ENCODE assay signal across 20 cellular contexts in the genomic region with DNA sequence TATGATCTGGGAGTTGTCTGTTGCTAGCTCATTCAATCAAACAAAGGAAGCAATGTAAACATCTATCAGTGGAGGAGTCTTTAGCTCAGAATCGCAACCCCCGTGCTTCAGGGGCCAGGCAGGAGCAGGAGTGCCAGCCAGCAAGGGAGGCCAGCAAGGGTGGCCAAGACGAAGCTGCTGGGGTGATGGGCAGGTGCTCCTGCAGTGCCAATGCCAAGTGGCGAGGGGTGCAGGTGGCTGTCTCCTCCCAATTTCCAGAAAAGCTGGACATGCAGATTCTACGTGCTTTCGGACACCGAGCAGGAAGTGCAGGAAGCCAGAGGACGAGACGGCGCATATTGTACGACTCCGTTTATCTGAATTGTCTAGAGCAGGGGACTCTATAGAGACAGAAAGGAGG. TPM values are rescaled to one million over a fixed set of nuclear protein-coding genes. Genes with fewer than 3 reads are reported as not detected.
DNase-seq lines count a peak whose midpoint lies in the region; ATAC-seq and TF ChIP-seq lines count a peak whose summit lies in the region.
"Had no signal": no experiment of that assay in that cellular context is flagged by ENCODE, and none has a peak within 500 bp of the region (broad histone marks: within the 10 kb centered on the region; RNA-seq: fewer than 3 reads in every experiment).

No MANE protein-coding gene starts in this region.

- H3K27ac Mint-ChIP-seq in nephron, result peak overlapping the region in 2 of 3 experiments; percentile 26 to 35
- no peak overlapping the region for H3K27ac Mint-ChIP-seq in GM23338
- H3K27ac Mint-ChIP-seq in activated T-helper 1 cell treated with anti-CD3 and anti-CD28 coated beads, Interleukin-12 subunit alpha, Interleukin-12 subunit beta, Interleukin-2, Interleukin-4 antibody, amounts not matched to agents 30 ng/mL and 10 ng/mL and 1 ng/mL, durations not matched to agents 14 hours and 24 hours and 36 hours, result no peak overlapping the region
- H3K27ac Mint-ChIP-seq: CD4-positive, CD25-positive, alpha-beta regulatory T cell; CD8-positive, alpha-beta memory T cell; HFFc6 had no signal

- H3K4me1 Mint-ChIP-seq in nephron, result peaks cover 26% of the 10 kb centered on the region
- no peaks in the 10 kb centered on the region; the same call in 2 of the 3 replicates for H3K4me1 Mint-ChIP-seq in GM23338
- no peaks in the 10 kb centered on the region for H3K4me1 Mint-ChIP-seq in activated T-helper 1 cell treated with anti-CD3 and anti-CD28 coated beads, Interleukin-12 subunit alpha, Interleukin-12 subunit beta, Interleukin-2, Interleukin-4 antibody, amounts not matched to agents 30 ng/mL and 10 ng/mL and 1 ng/mL, durations not matched to agents 14 hours and 24 hours and 36 hours (ENCODE audit: low read depth)
- H3K4me1 Mint-ChIP-seq: CD4-positive, CD25-positive, alpha-beta regulatory T cell; CD8-positive, alpha-beta memory T cell had no signal

- TF ChIP-seq CTCF in GM13976 (IDR thresholded peaks at IDR 0.05; ENCODE audit: borderline replicate concordance, control extremely low read depth, extremely low read depth, insufficient read depth, missing control alignments) (no peak), nephron (IDR thresholded peaks at IDR 0.05; ENCODE audit: unreplicated experiment in 3 of 3) (no peak), osteoblast (IDR thresholded peaks at IDR 0.05; ENCODE audit: extremely low read depth, low read depth, low read length) (no peak), GM23338 (conservative IDR thresholded peaks at IDR 0.05; ENCODE audit: low read depth in 2 of 2) (no peak)

- H3K4me3 Mint-ChIP-seq in nephron, result peak overlapping the region in 2 of 3 experiments; percentile 40 to 51
- H3K4me3 Mint-ChIP-seq in GM23338, result no peak overlapping the region
- H3K4me3 Mint-ChIP-seq in activated T-helper 1 cell treated with anti-CD3 and anti-CD28 coated beads, Interleukin-12 subunit alpha, Interleukin-12 subunit beta, Interleukin-2, Interleukin-4 antibody, amounts not matched to agents 30 ng/mL and 10 ng/mL and 1 ng/mL, durations not matched to agents 14 hours and 24 hours and 36 hours, result no peak overlapping the region
- H3K4me3 Mint-ChIP-seq: CD4-positive, CD25-positive, alpha-beta regulatory T cell; CD8-positive, alpha-beta memory T cell; HFFc6 had no signal

- H3K9me3 ChIP-seq in osteoblast (ENCODE audit: low read depth, low read length), result no peaks in the 10 kb centered on the region
- H3K9me3 ChIP-seq: BE2C had no signal

- H2AFZ ChIP-seq in osteoblast (ENCODE audit: low read length), result no peak overlapping the region
- no peak overlapping the region for H2AFZ ChIP-seq in GM23338

- H3K36me3 ChIP-seq in H7 (replicated peaks; ENCODE audit: control insufficient read depth, insufficient read depth, low read length) (no peaks in the 10 kb centered on the region), osteoblast (ENCODE audit: insufficient read depth, low read length) (no peaks in the 10 kb centered on the region), GM23338 (ENCODE audit: insufficient read depth) (no peaks in the 10 kb centered on the region)
- H3K36me3 ChIP-seq: BE2C had no signal

- in situ Hi-C loops in GM13976 (cut with MboI; ENCODE audit: low sequenced_read_pairs, unreplicated experiment), result no loop called here

- H3K79me2 ChIP-seq in osteoblast (ENCODE audit: insufficient read depth, low read length), result no peaks in the 10 kb centered on the region
- no peaks in the 10 kb centered on the region for H3K79me2 ChIP-seq in GM23338 (replicated peaks; ENCODE audit: insufficient read depth)

- no peaks in the 10 kb centered on the region for H3K36me3 Mint-ChIP-seq in nephron (ENCODE audit: low read depth)
- H3K36me3 Mint-ChIP-seq in GM23338 (ENCODE audit: low read depth), result no peaks in the 10 kb centered on the region
- no peaks in the 10 kb centered on the region for H3K36me3 Mint-ChIP-seq in activated T-helper 1 cell treated with anti-CD3 and anti-CD28 coated beads, Interleukin-12 subunit alpha, Interleukin-12 subunit beta, Interleukin-2, Interleukin-4 antibody, amounts not matched to agents 30 ng/mL and 10 ng/mL and 1 ng/mL, durations not matched to agents 14 hours and 24 hours and 36 hours (ENCODE audit: low read depth)
- H3K36me3 Mint-ChIP-seq: CD4-positive, CD25-positive, alpha-beta regulatory T cell; CD8-positive, alpha-beta memory T cell had no signal

- DNase-seq in GM13976 (ENCODE audit: low spot score) (peak; percentile 23), H7 (peak; percentile 31), osteoblast (ENCODE audit: insufficient read length, low spot score, missing footprints) (peak; percentile 44), GM23338 (ENCODE audit: low spot score) (no peak), HPDE6-E6E7 (ENCODE audit: extremely low spot score) (no peak)
- no peak for DNase-seq in activated T-helper 1 cell treated with anti-CD3 and anti-CD28 coated beads, Interleukin-12 subunit alpha, Interleukin-12 subunit beta, Interleukin-2, Interleukin-4 antibody, amounts not matched to agents 30 ng/mL and 10 ng/mL and 1 ng/mL, durations not matched to agents 14 hours and 24 hours and 36 hours (ENCODE audit: low spot score)
- DNase-seq: ACHN; BE2C; C1 segment of cervical spinal cord; CD4-positive, CD25-positive, alpha-beta regulatory T cell; CD8-positive, alpha-beta memory T cell; COR-L47; DMS 273 treated with DMSO at 0.1 percent for 48 hours; DMS79; GDM1; HFFc6; KG1 had no signal

- H3K4me2 ChIP-seq in osteoblast (ENCODE audit: insufficient read depth, low read length) (no peak overlapping the region), GM23338 (no peak overlapping the region)

- H3K27me3 Mint-ChIP-seq in nephron (ENCODE audit: low read depth) (peaks cover 43% of the 10 kb centered on the region), GM23338 (ENCODE audit: insufficient read depth, low read depth, poor library complexity) (peaks cover 7% of the 10 kb centered on the region)
- H3K27me3 Mint-ChIP-seq in activated T-helper 1 cell treated with anti-CD3 and anti-CD28 coated beads, Interleukin-12 subunit alpha, Interleukin-12 subunit beta, Interleukin-2, Interleukin-4 antibody, amounts not matched to agents 30 ng/mL and 10 ng/mL and 1 ng/mL, durations not matched to agents 14 hours and 24 hours and 36 hours (ENCODE audit: insufficient read depth), result no peaks in the 10 kb centered on the region

- H3K9me3 Mint-ChIP-seq in nephron, result no peaks in the 10 kb centered on the region
- H3K9me3 Mint-ChIP-seq in GM23338, result no peaks in the 10 kb centered on the region
- H3K9me3 Mint-ChIP-seq in activated T-helper 1 cell treated with anti-CD3 and anti-CD28 coated beads, Interleukin-12 subunit alpha, Interleukin-12 subunit beta, Interleukin-2, Interleukin-4 antibody, amounts not matched to agents 30 ng/mL and 10 ng/mL and 1 ng/mL, durations not matched to agents 14 hours and 24 hours and 36 hours, result no peaks in the 10 kb centered on the region
- H3K9me3 Mint-ChIP-seq: CD8-positive, alpha-beta memory T cell had no signal

- intact Hi-C loops in activated T-helper 1 cell treated with anti-CD3 and anti-CD28 coated beads, Interleukin-12 subunit alpha, Interleukin-12 subunit beta, Interleukin-2, Interleukin-4 antibody, amounts not matched to agents 30 ng/mL and 10 ng/mL and 1 ng/mL, durations not matched to agents 14 hours and 24 hours and 36 hours (cut with micrococcal nuclease), result no loop called here

- H3K4me3 ChIP-seq in H7 (ENCODE audit: insufficient read depth, low read depth, low read length) (no peak overlapping the region), osteoblast (ENCODE audit: insufficient read depth, low read length) (no peak overlapping the region), GM23338 (no peak overlapping the region)

- no peaks in the 10 kb centered on the region for H3K4me1 ChIP-seq in osteoblast (ENCODE audit: insufficient read depth, low read length)
- no peaks in the 10 kb centered on the region for H3K4me1 ChIP-seq in GM23338 (ENCODE audit: insufficient read depth)
- H3K4me1 ChIP-seq: BE2C had no signal

- no peak for ATAC-seq in GM23338
- ATAC-seq: HCT116 had no signal

- H3F3A ChIP-seq in GM23338 (replicated peaks; ENCODE audit: low read depth), result no peaks in the 10 kb centered on the region

- H3K27me3 ChIP-seq in H7 (ENCODE audit: control insufficient read depth, insufficient read depth, low read length) (no peaks in the 10 kb centered on the region), osteoblast (ENCODE audit: insufficient read depth, low read length) (no peaks in the 10 kb centered on the region), GM23338 (ENCODE audit: insufficient read depth) (no peaks in the 10 kb centered on the region)
- H3K27me3 ChIP-seq: BE2C had no signal

- H4K20me1 ChIP-seq in osteoblast (ENCODE audit: insufficient read depth, low read length) (no peaks in the 10 kb centered on the region), GM23338 (replicated peaks; ENCODE audit: insufficient read depth) (no peaks in the 10 kb centered on the region)

- H3K27ac ChIP-seq in osteoblast (ENCODE audit: low read depth, low read length) (no peak overlapping the region), GM23338 (ENCODE audit: low read depth) (no peak overlapping the region)

- H3K9me2 ChIP-seq in GM23338 (ENCODE audit: insufficient read depth), result no peaks in the 10 kb centered on the region

TF ChIP-seq in GM23338, 12 proteins besides CTCF, POLR2A, EP300 and RAD21:
- TF ChIP-seq ZNF114 (CRISPR knock-in tag; IDR thresholded peaks at IDR 0.05), result no peak

RNA-seq across cellular contexts. Expression of a gene that starts 48.1 kb away (rescaled TPM):
- 0.76 and 1.4 TPM in 2 replicates for total RNA-seq in H7 (2014; rRNA removed; shearing (Covaris generic))
- 31.8 and 35.4 TPM in 2 replicates for total RNA-seq in osteoblast
- 0.23 and 0.49 TPM in 2 replicates for total RNA-seq in GM23338 (2014; rRNA removed; shearing (Covaris generic))
- 0.12 and 0.27 TPM in 2 replicates for polyA plus RNA-seq in GM23338 (2016; fragmentation: Nextera tagmentation; extraction: Ambion mirVana)
- not detected in 2 replicates for total RNA-seq in activated T-helper 1 cell treated with anti-CD3 and anti-CD28 coated beads, Interleukin-12 subunit alpha, Interleukin-12 subunit beta, Interleukin-2, Interleukin-4 antibody, amounts not matched to agents 30 ng/mL and 10 ng/mL and 1 ng/mL, durations not matched to agents 14 hours and 24 hours and 36 hours
- total RNA-seq: CD4-positive, CD25-positive, alpha-beta regulatory T cell; CD8-positive, alpha-beta memory T cell; HT-29 had no signal
- polyA plus RNA-seq: CD4-positive, CD25-positive, alpha-beta regulatory T cell; CD8-positive, alpha-beta memory T cell had no signal

Comparison
In these comparisons a context has a peak if more than half of its experiments do, and no peak if none do; other contexts are left out.
1. DNase-seq: peak in GM13976 (single experiment), H7 (single experiment) and osteoblast (single experiment); none in GM23338 (single experiment), activated T-helper 1 cell treated with anti-CD3 and anti-CD28 coated beads, Interleukin-12 subunit alpha, Interleukin-12 subunit beta, Interleukin-2, Interleukin-4 antibody, amounts not matched to agents 30 ng/mL and 10 ng/mL and 1 ng/mL, durations not matched to agents 14 hours and 24 hours and 36 hours (single experiment) and HPDE6-E6E7 (single experiment).
2. H3K27ac Mint-ChIP-seq: peak in nephron (2 of 3); none in GM23338 (single experiment) and activated T-helper 1 cell treated with anti-CD3 and anti-CD28 coated beads, Interleukin-12 subunit alpha, Interleukin-12 subunit beta, Interleukin-2, Interleukin-4 antibody, amounts not matched to agents 30 ng/mL and 10 ng/mL and 1 ng/mL, durations not matched to agents 14 hours and 24 hours and 36 hours (single experiment).
3. H3K4me3 Mint-ChIP-seq: peak in nephron (2 of 3); none in GM23338 (single experiment) and activated T-helper 1 cell treated with anti-CD3 and anti-CD28 coated beads, Interleukin-12 subunit alpha, Interleukin-12 subunit beta, Interleukin-2, Interleukin-4 antibody, amounts not matched to agents 30 ng/mL and 10 ng/mL and 1 ng/mL, durations not matched to agents 14 hours and 24 hours and 36 hours (single experiment).
4. RNA of a gene that starts 48.1 kb away (total RNA-seq): 31.8 to 35.4 TPM in osteoblast; 0.76 to 1.4 TPM in H7, 0.23 to 0.49 TPM in GM23338 and not detected in activated T-helper 1 cell treated with anti-CD3 and anti-CD28 coated beads, Interleukin-12 subunit alpha, Interleukin-12 subunit beta, Interleukin-2, Interleukin-4 antibody, amounts not matched to agents 30 ng/mL and 10 ng/mL and 1 ng/mL, durations not matched to agents 14 hours and 24 hours and 36 hours; every median in the first group is over 10 times any median in the second.